Comparison of ENCODE assay signal across 13 cellular contexts in the genomic region with DNA sequence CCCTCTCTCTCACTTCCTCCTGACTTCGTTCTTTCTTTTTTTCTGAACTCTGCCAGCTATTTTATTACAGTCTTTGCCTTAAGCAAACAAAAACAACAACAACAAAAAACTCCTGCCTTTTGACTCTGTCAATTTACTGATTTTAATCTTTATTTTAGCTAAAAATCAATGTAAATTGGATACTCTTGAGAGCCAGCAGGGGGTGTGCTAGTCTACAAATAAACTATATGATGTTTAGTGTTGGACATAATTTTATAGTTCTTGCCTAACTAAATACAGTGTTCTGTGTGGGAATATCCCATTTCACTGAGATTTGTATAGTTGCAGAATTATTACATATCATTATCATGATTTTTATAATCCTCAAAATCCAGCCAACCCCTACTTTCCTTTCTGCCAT.
DNase-seq lines count a peak whose midpoint lies in the region; ATAC-seq and TF ChIP-seq lines count a peak whose summit lies in the region.
"Had no signal": no experiment of that assay in that cellular context is flagged by ENCODE, and none has a peak within 500 bp of the region (broad histone marks: within the 10 kb centered on the region; RNA-seq: fewer than 3 reads in every experiment).

No MANE protein-coding gene starts in this region.

- H3K36me3 ChIP-seq in OCI-LY7 (ENCODE audit: insufficient read depth, low read length) (no peaks in the 10 kb centered on the region), gastroesophageal sphincter (no peaks in the 10 kb centered on the region)
- H3K36me3 ChIP-seq: HAP-1, ovary had no signal

- intact Hi-C loops in OCI-LY7 (cut with micrococcal nuclease; ENCODE audit: unreplicated experiment) = no loop called here

- POLR2A ChIA-PET in OCI-LY7 (lab: Charles Lee) = no interaction called here

- no peaks in the 10 kb centered on the region for H3K27me3 ChIP-seq in gastroesophageal sphincter
- H3K27me3 ChIP-seq: ovary had no signal

- CTCF ChIA-PET in OCI-LY7 (lab: Charles Lee; ENCODE audit: unreplicated experiment) = no interaction called here

- H3K27ac ChIP-seq in OCI-LY7 (ENCODE audit: low read depth, low read length, poor library complexity, severe bottlenecking) = no peak overlapping the region
- no peak overlapping the region for H3K27ac ChIP-seq in gastroesophageal sphincter
- H3K27ac ChIP-seq: ovary had no signal

- no peaks in the 10 kb centered on the region for H4K20me1 ChIP-seq in OCI-LY7 (ENCODE audit: insufficient read depth, low read length)

- H3K4me2 ChIP-seq in OCI-LY7 (ENCODE audit: low read length) = no peak overlapping the region

- H3K4me3 Mint-ChIP-seq in progenitor cell of endocrine pancreas (ENCODE audit: low read depth) = no peak overlapping the region
- H3K4me3 Mint-ChIP-seq: activated naive CD8-positive, alpha-beta T cell treated with anti-CD3 and anti-CD28 coated beads for 36 hours had no signal

- no peak overlapping the region for H2AFZ ChIP-seq in OCI-LY7 (ENCODE audit: low read length)

- no peak overlapping the region for H3K4me3 ChIP-seq in OCI-LY7 (ENCODE audit: low read depth, low read length, poor library complexity, severe bottlenecking)
- H3K4me3 ChIP-seq in epithelial cell of esophagus (ENCODE audit: low read length) = no peak overlapping the region
- H3K4me3 ChIP-seq in gastroesophageal sphincter = no peak overlapping the region
- H3K4me3 ChIP-seq: HAP-1, ovary had no signal

- H3K27me3 Mint-ChIP-seq in progenitor cell of endocrine pancreas = no peaks in the 10 kb centered on the region
- H3K27me3 Mint-ChIP-seq: activated naive CD8-positive, alpha-beta T cell treated with anti-CD3 and anti-CD28 coated beads for 36 hours had no signal

- no peak for TF ChIP-seq EP300 in gastroesophageal sphincter (IDR thresholded peaks at IDR 0.05)

- H3K9me2 ChIP-seq in OCI-LY7 (ENCODE audit: insufficient read depth, low read length) = no peaks in the 10 kb centered on the region

- 50 to 73% methylated on average over 1 of the region's 1 CpG for WGBS in gastroesophageal sphincter (ENCODE audit: low coverage in 1 of 2), 2 donors

- DNase-seq in NCI-H526 (lab: John Stamatoyannopoulos, UW) (peak; percentile 12 to 72), NCI-H526 treated with DMSO at 0.1 percent for 48 hours (lab: John Stamatoyannopoulos, UW) (no peak), OCI-LY7 (ENCODE audit: low spot score) (no peak), epithelial cell of esophagus (ENCODE audit: low read depth) (peak; percentile 24), progenitor cell of endocrine pancreas (ENCODE audit: low spot score, unreplicated experiment) (no peak), NCI-H1105 treated with DMSO at 0.1 percent for 48 hours (lab: John Stamatoyannopoulos, UW) (no peak)
- DNase-seq: activated CD4-positive, alpha-beta T cell treated with anti-CD3 and anti-CD28 coated beads, Interleukin-2, amount 50 U/mL, for 4 hours; activated naive CD8-positive, alpha-beta T cell treated with anti-CD3 and anti-CD28 coated beads for 36 hours; NCI-H146; ovary had no signal

- H3K9me3 Mint-ChIP-seq in progenitor cell of endocrine pancreas (ENCODE audit: low read depth) = peaks cover 24% of the 10 kb centered on the region

- no peak for TF ChIP-seq POLR2A in gastroesophageal sphincter (IDR thresholded peaks at IDR 0.05)

- H3K4me1 ChIP-seq in OCI-LY7 (ENCODE audit: insufficient read depth, low read length, poor library complexity, severe bottlenecking) (no peaks in the 10 kb centered on the region), gastroesophageal sphincter (no peaks in the 10 kb centered on the region)
- H3K4me1 ChIP-seq: HAP-1 had no signal

- H3K9me3 ChIP-seq in OCI-LY7 (ENCODE audit: low read length) (0 out of 2 replicates have a peak, but pooled peaks cover 4% of the 10 kb centered on the region), gastroesophageal sphincter (peaks cover 0 to under 1% (median 0%) of the 10 kb centered on the region in 3 donors)
- H3K9me3 ChIP-seq: HAP-1, ovary had no signal

- TF ChIP-seq CTCF in OCI-LY7 (conservative IDR thresholded peaks at IDR 0.05; ENCODE audit: low read length) (peak; percentile 64), epithelial cell of esophagus (IDR thresholded peaks at IDR 0.05; ENCODE audit: insufficient read depth, low read depth, low read length, missing control alignments) (peak; percentile 34), progenitor cell of endocrine pancreas (IDR thresholded peaks at IDR 0.05; ENCODE audit: unreplicated experiment) (peak; percentile 57), gastroesophageal sphincter (IDR thresholded peaks at IDR 0.05) (no peak)

- ATAC-seq in gastroesophageal sphincter (no peak), HG03097 (IDR thresholded peaks at IDR 0.05; ENCODE audit: low FRiP score, unreplicated experiment) (no peak)

- BruUV-seq in OCI-LY7 (replicated peaks; lab: Mats Ljungman, UMichigan) = no TSS peak

- no peak overlapping the region for H3K27ac Mint-ChIP-seq in progenitor cell of endocrine pancreas
- H3K27ac Mint-ChIP-seq: activated naive CD8-positive, alpha-beta T cell treated with anti-CD3 and anti-CD28 coated beads for 36 hours had no signal

- no peaks in the 10 kb centered on the region for H3K79me2 ChIP-seq in OCI-LY7 (ENCODE audit: insufficient read depth, low read depth, low read length)

- H3K36me3 Mint-ChIP-seq in progenitor cell of endocrine pancreas (ENCODE audit: insufficient read depth) = peaks cover 4% of the 10 kb centered on the region
- H3K36me3 Mint-ChIP-seq: activated naive CD8-positive, alpha-beta T cell treated with anti-CD3 and anti-CD28 coated beads for 36 hours had no signal

- peaks cover 6% of the 10 kb centered on the region for H3K4me1 Mint-ChIP-seq in progenitor cell of endocrine pancreas (ENCODE audit: low read depth)
- H3K4me1 Mint-ChIP-seq: activated naive CD8-positive, alpha-beta T cell treated with anti-CD3 and anti-CD28 coated beads for 36 hours had no signal

Comparison
In these comparisons a context has a peak if more than half of its experiments do, and no peak if none do; other contexts are left out.
1. DNase-seq: peak in NCI-H526 (2 of 2) and epithelial cell of esophagus (single experiment); none in NCI-H526 treated with DMSO at 0.1 percent for 48 hours (single experiment), OCI-LY7 (single experiment), progenitor cell of endocrine pancreas (single experiment) and NCI-H1105 treated with DMSO at 0.1 percent for 48 hours (single experiment).
2. CTCF ChIP-seq: peak in OCI-LY7 (single experiment), epithelial cell of esophagus (single experiment) and progenitor cell of endocrine pancreas (single experiment); none in gastroesophageal sphincter (0 of 4).